ENCODE assay signal across 10 cellular contexts in the genomic region with DNA sequence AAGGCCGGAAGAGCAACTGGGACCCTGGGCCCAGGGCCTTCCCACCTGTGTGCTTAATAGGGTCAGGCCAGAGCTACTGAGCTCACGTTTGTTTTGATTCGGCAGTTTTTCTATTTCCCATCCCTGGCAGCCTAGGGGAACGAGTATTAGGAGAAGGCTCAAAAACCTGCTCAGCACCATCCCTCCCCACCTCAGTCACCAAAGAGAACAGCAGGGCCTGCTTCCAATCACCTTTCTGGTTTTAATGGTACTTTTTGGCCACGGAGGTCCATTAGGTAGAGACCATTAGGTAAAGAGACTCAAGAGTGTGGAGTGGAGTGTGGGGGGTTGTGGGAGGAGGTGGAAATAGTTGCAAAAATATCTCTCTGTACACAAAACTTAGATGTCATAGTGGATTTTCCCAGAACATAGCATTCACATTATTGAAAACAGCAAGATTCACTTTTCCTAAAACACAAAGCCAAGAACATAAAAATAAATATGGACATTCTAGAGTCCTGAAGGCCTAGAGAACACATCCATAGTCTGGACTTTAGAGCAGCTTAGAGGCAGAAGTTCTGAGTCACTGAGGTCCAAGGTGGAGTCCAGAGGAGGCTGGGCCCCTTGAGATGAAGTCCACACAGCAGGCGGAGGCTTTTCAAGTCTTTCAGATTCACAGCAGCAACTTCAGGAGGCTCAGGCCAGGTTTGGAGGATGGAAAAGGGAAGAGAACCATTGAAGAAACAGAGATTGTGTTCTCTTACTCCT. TPM values are rescaled to one million over a fixed set of nuclear protein-coding genes. Genes with fewer than 3 reads are reported as not detected.
DNase-seq lines count a peak whose midpoint lies in the region; ATAC-seq and TF ChIP-seq lines count a peak whose summit lies in the region.
"Had no signal": no experiment of that assay in that cellular context is flagged by ENCODE, and none has a peak within 500 bp of the region (broad histone marks: within the 10 kb centered on the region; RNA-seq: fewer than 3 reads in every experiment).

No MANE protein-coding gene starts in this region.

- H3K9me3 Mint-ChIP-seq in progenitor cell of endocrine pancreas (ENCODE audit: low read depth) = no peaks in the 10 kb centered on the region
- no peaks in the 10 kb centered on the region for H3K9me3 Mint-ChIP-seq in activated CD4-positive, alpha-beta T cell treated with anti-CD3 and anti-CD28 coated beads, Interleukin-2, amount 10 ng/mL, durations not matched to agents 7 days and 5 days

- H3K27me3 ChIP-seq in foreskin keratinocyte = no peaks in the 10 kb centered on the region

- H3K27me3 Mint-ChIP-seq in progenitor cell of endocrine pancreas = no peaks in the 10 kb centered on the region
- no peaks in the 10 kb centered on the region for H3K27me3 Mint-ChIP-seq in activated CD4-positive, alpha-beta T cell treated with anti-CD3 and anti-CD28 coated beads, Interleukin-2, amount 10 ng/mL, durations not matched to agents 7 days and 5 days

- peaks cover 27% of the 10 kb centered on the region for H3K4me1 Mint-ChIP-seq in progenitor cell of endocrine pancreas (ENCODE audit: low read depth)
- H3K4me1 Mint-ChIP-seq in activated CD4-positive, alpha-beta T cell treated with anti-CD3 and anti-CD28 coated beads, Interleukin-2, amount 10 ng/mL, durations not matched to agents 7 days and 5 days = peaks cover 20% of the 10 kb centered on the region

- ATAC-seq in SK-N-SH treated with all-trans-retinoic acid at 6 μM for 48 hours = peak; percentile 1; the same call in 2 of the 3 replicates
- no peak for ATAC-seq in foreskin keratinocyte
- ATAC-seq in GM21381 (IDR thresholded peaks at IDR 0.05; ENCODE audit: unreplicated experiment) = no peak

- peak overlapping the region; percentile 37 for H3K4me3 Mint-ChIP-seq in progenitor cell of endocrine pancreas (ENCODE audit: low read depth)
- no peak overlapping the region for H3K4me3 Mint-ChIP-seq in activated CD4-positive, alpha-beta T cell treated with anti-CD3 and anti-CD28 coated beads, Interleukin-2, amount 10 ng/mL, durations not matched to agents 7 days and 5 days

- TF ChIP-seq CTCF in foreskin keratinocyte (conservative IDR thresholded peaks at IDR 0.05) = no peak
- TF ChIP-seq CTCF in progenitor cell of endocrine pancreas (IDR thresholded peaks at IDR 0.05; ENCODE audit: unreplicated experiment) = no peak

- CTCF ChIA-PET in activated CD4-positive, alpha-beta T cell treated with anti-CD3 and anti-CD28 coated beads, Interleukin-2, amount 10 ng/mL, durations not matched to agents 7 days and 5 days (lab: Charles Lee) = interaction anchor here (0.6 to 3.3 kb wide), 3 partner anchors 13 to 94 kb away, joined by 3 to 18 read pairs (median 4); no protein-coding TSS in a partner anchor

- H3K36me3 Mint-ChIP-seq in progenitor cell of endocrine pancreas (ENCODE audit: insufficient read depth) = peaks cover 7% of the 10 kb centered on the region
- peaks cover 44% of the 10 kb centered on the region for H3K36me3 Mint-ChIP-seq in activated CD4-positive, alpha-beta T cell treated with anti-CD3 and anti-CD28 coated beads, Interleukin-2, amount 10 ng/mL, durations not matched to agents 7 days and 5 days (ENCODE audit: low read depth)

- POLR2A ChIA-PET in activated CD4-positive, alpha-beta T cell treated with anti-CD3 and anti-CD28 coated beads, Interleukin-2, amount 10 ng/mL, durations not matched to agents 7 days and 5 days (lab: Charles Lee) = no interaction called here

- H3K4me1 ChIP-seq in foreskin keratinocyte = peaks cover 48% of the 10 kb centered on the region

- H3K27ac Mint-ChIP-seq in progenitor cell of endocrine pancreas = peak overlapping the region; percentile 98
- no peak overlapping the region for H3K27ac Mint-ChIP-seq in activated CD4-positive, alpha-beta T cell treated with anti-CD3 and anti-CD28 coated beads, Interleukin-2, amount 10 ng/mL, durations not matched to agents 7 days and 5 days

- peak; percentile 48 for DNase-seq in ELF-1 (ENCODE audit: low read depth, low spot score)
- DNase-seq in foreskin keratinocyte = no peak
- no peak for DNase-seq in progenitor cell of endocrine pancreas (ENCODE audit: low spot score, unreplicated experiment)
- no peak for DNase-seq in activated CD4-positive, alpha-beta T cell treated with anti-CD3 and anti-CD28 coated beads, Interleukin-2, amount 10 ng/mL, durations not matched to agents 7 days and 5 days
- no peak for DNase-seq in HPDE6-E6E7 (ENCODE audit: extremely low spot score)
- no peak for DNase-seq in substantia nigra (lab: John Stamatoyannopoulos, UW)
- DNase-seq: activated CD4-positive, alpha-beta T cell treated with anti-CD3 and anti-CD28 coated beads for 1 hour had no signal

- peak overlapping the region; percentile 38 for H3K27ac ChIP-seq in foreskin keratinocyte
- H3K27ac ChIP-seq in substantia nigra (ENCODE audit: low read depth, low read length, poor library complexity, severe bottlenecking) = no peak overlapping the region

TF ChIP-seq in SK-N-SH treated with all-trans-retinoic acid at 6 μM for 48 hours, 23 proteins besides CTCF, POLR2A, EP300 and RAD21 (continues in another document):
- TF ChIP-seq CSDC2 (CRISPR knock-in tag; IDR thresholded peaks at IDR 0.05) (no peak), GLIS3 (CRISPR knock-in tag; IDR thresholded peaks at IDR 0.05) (no peak), ARNTL (CRISPR knock-in tag; IDR thresholded peaks at IDR 0.05; ENCODE audit: borderline replicate concordance, low read depth) (no peak), ZNF565 (CRISPR knock-in tag; conservative IDR thresholded peaks at IDR 0.05; ENCODE audit: low read depth) (no peak), ZFP30 (CRISPR knock-in tag; IDR thresholded peaks at IDR 0.05) (no peak), PPARA (CRISPR knock-in tag; IDR thresholded peaks at IDR 0.05; ENCODE audit: borderline replicate concordance) (no peak), BACH2 (CRISPR knock-in tag; IDR thresholded peaks at IDR 0.05; ENCODE audit: borderline replicate concordance) (no peak), OSR1 (CRISPR knock-in tag; IDR thresholded peaks at IDR 0.05) (no peak), ZC3H10 (CRISPR knock-in tag; IDR thresholded peaks at IDR 0.05) (no peak), ZFP3 (CRISPR knock-in tag; IDR thresholded peaks at IDR 0.05) (no peak), ZNF8 (CRISPR knock-in tag; IDR thresholded peaks at IDR 0.05) (no peak), TOX (CRISPR knock-in tag; IDR thresholded peaks at IDR 0.05; ENCODE audit: borderline replicate concordance) (no peak), ISL1 (CRISPR knock-in tag; IDR thresholded peaks at IDR 0.05) (no peak), ZNF70 (CRISPR knock-in tag; IDR thresholded peaks at IDR 0.05) (no peak)
- TF ChIP-seq, protein P1, sequence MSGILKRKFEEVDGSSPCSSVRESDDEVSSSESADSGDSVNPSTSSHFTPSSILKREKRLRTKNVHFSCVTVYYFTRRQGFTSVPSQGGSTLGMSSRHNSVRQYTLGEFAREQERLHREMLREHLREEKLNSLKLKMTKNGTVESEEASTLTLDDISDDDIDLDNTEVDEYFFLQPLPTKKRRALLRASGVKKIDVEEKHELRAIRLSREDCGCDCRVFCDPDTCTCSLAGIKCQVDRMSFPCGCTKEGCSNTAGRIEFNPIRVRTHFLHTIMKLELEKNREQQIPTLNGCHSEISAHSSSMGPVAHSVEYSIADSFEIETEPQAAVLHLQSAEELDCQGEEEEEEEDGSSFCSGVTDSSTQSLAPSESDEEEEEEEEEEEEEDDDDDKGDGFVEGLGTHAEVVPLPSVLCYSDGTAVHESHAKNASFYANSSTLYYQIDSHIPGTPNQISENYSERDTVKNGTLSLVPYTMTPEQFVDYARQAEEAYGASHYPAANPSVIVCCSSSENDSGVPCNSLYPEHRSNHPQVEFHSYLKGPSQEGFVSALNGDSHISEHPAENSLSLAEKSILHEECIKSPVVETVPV (CRISPR knock-in tag; IDR thresholded peaks at IDR 0.05) = no peak
- TF ChIP-seq, protein P2, sequence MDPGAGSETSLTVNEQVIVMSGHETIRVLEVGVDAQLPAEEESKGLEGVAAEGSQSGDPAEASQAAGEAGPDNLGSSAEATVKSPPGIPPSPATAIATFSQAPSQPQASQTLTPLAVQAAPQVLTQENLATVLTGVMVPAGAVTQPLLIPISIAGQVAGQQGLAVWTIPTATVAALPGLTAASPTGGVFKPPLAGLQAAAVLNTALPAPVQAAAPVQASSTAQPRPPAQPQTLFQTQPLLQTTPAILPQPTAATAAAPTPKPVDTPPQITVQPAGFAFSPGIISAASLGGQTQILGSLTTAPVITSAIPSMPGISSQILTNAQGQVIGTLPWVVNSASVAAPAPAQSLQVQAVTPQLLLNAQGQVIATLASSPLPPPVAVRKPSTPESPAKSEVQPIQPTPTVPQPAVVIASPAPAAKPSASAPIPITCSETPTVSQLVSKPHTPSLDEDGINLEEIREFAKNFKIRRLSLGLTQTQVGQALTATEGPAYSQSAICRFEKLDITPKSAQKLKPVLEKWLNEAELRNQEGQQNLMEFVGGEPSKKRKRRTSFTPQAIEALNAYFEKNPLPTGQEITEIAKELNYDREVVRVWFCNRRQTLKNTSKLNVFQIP (CRISPR knock-in tag; IDR thresholded peaks at IDR 0.05; ENCODE audit: borderline replicate concordance, low read depth) = no peak
- TF ChIP-seq, protein P3, sequence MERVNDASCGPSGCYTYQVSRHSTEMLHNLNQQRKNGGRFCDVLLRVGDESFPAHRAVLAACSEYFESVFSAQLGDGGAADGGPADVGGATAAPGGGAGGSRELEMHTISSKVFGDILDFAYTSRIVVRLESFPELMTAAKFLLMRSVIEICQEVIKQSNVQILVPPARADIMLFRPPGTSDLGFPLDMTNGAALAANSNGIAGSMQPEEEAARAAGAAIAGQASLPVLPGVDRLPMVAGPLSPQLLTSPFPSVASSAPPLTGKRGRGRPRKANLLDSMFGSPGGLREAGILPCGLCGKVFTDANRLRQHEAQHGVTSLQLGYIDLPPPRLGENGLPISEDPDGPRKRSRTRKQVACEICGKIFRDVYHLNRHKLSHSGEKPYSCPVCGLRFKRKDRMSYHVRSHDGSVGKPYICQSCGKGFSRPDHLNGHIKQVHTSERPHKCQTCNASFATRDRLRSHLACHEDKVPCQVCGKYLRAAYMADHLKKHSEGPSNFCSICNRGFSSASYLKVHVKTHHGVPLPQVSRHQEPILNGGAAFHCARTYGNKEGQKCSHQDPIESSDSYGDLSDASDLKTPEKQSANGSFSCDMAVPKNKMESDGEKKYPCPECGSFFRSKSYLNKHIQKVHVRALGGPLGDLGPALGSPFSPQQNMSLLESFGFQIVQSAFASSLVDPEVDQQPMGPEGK (CRISPR knock-in tag; IDR thresholded peaks at IDR 0.05; ENCODE audit: borderline replicate concordance) = no peak

RNA-seq across cellular contexts. Expression of a gene that starts 19.5 kb away (rescaled TPM):
- total RNA-seq in foreskin keratinocyte = 15.1 and 21.6 TPM in 2 replicates
- polyA plus RNA-seq in foreskin keratinocyte = 9.5 and 12.4 TPM in 2 replicates
- 4.5 and 5.6 TPM in 2 replicates for total RNA-seq in progenitor cell of endocrine pancreas
- total RNA-seq in activated CD4-positive, alpha-beta T cell treated with anti-CD3 and anti-CD28 coated beads, Interleukin-2, amount 10 ng/mL, durations not matched to agents 7 days and 5 days = 10 to 100 TPM; 12.1 to 12.7 TPM

RNA-seq across cellular contexts. Expression of a gene that starts 54.7 kb away (rescaled TPM):
- total RNA-seq in foreskin keratinocyte (not detected in 2 replicates), progenitor cell of endocrine pancreas (0.18 and 0.36 TPM in 2 replicates)
- polyA plus RNA-seq in foreskin keratinocyte = not detected in 2 replicates
- not detected for total RNA-seq in activated CD4-positive, alpha-beta T cell treated with anti-CD3 and anti-CD28 coated beads, Interleukin-2, amount 10 ng/mL, durations not matched to agents 7 days and 5 days
- total RNA-seq: NCI-H460 had no signal
